8 cellular contexts compared by ENCODE assay signal in the genomic region with DNA sequence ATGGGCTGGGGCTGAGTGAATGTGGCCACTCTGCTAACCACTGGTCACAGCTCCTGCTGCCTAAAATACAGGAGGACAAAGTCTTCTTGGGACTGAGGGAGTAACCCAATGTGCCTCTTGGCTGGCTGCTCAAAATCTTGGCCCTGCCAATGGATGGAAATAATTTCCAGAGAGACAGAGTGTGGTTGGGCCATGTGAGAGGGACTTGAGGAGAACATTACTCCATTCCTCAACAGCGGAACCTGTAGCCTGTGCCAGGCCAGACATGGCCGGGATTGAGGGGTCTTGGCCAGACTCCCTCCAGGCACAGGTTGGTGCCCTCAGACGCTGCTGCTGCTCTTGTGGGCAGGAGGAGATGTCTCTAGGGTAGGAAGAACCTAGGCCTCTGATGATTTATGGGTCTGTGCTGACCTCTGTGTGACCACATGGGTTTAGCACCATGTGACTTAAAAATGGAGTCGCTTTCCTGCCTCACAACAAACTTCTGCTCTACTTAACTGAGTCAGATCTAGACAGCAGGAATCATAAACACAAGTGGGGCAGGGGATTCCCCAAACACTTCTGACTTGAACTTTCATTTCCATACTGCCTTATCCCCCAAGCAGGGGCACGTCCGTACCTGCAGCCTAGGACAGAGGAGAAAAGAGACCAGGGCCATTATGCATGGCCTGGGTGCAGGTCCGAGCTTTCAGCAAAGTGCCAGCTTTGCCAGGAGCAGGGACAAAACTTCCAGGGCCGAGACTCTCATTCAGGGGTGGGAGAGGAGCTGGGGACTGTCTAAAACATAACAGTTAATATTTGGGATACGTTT.
DNase-seq lines count a peak whose midpoint lies in the region; ATAC-seq and TF ChIP-seq lines count a peak whose summit lies in the region.

No MANE protein-coding gene starts in this region.

- POLR2A ChIA-PET in naive thymus-derived CD4-positive, alpha-beta T cell (lab: Charles Lee) = interaction anchor here (0.8 to 17.1 kb wide), 4 partner anchors 9 to 131 kb away, joined by 3 to 547 read pairs (median 32); no protein-coding TSS in a partner anchor

- DNase-seq in activated gamma-delta T cell treated with anti-CD3 and anti-CD28 coated beads, Interleukin-2, amount 50 U/mL, for 16 hours (ENCODE audit: low read depth) = peak; percentile 36
- no peak for DNase-seq in activated gamma-delta T cell treated with Interleukin-2 at 50 U/mL for 16 hours
- DNase-seq in ascending aorta (ENCODE audit: low spot score in 2 of 2) = no peak
- DNase-seq in naive thymus-derived CD4-positive, alpha-beta T cell = peak in 6 of 9 donors; percentile 31 to 59 (median 48)
- no peak for DNase-seq in SK-N-DZ (ENCODE audit: low spot score)
- DNase-seq in cortex of kidney (lab: John Stamatoyannopoulos, UW) = no peak
- no peak for DNase-seq in NOMO-1 treated with dmso at 0.1 percent for 144 hours (lab: John Stamatoyannopoulos, UW; ENCODE audit: unreplicated experiment)

- H3K4me3 ChIP-seq in ascending aorta = no peak overlapping the region
- no peak overlapping the region for H3K4me3 ChIP-seq in naive thymus-derived CD4-positive, alpha-beta T cell (ENCODE audit: low read length)

- peaks cover 0 to 1% (median 0%) of the 10 kb centered on the region in 11 donors for H3K9me3 Mint-ChIP-seq in naive thymus-derived CD4-positive, alpha-beta T cell

- peaks cover 14 to 48% of the 10 kb centered on the region in 2 donors for H3K4me1 ChIP-seq in ascending aorta
- H3K4me1 ChIP-seq in naive thymus-derived CD4-positive, alpha-beta T cell (ENCODE audit: control insufficient read depth in 2 of 2, insufficient read depth in 2 of 2, low read length in 2 of 2) = peaks cover 20 to 73% of the 10 kb centered on the region in 2 donors

- intact Hi-C loops in ascending aorta (cut with DNase I) = no loop called here
- intact Hi-C loops in naive thymus-derived CD4-positive, alpha-beta T cell (cut with micrococcal nuclease) = loop anchor here (1.0 to 2.0 kb wide), 3 partner anchors 7 to 132 kb away; no protein-coding TSS in a partner anchor

- peak overlapping the region; percentile 73 to 86 for H3K27ac ChIP-seq in ascending aorta
- H3K27ac ChIP-seq in naive thymus-derived CD4-positive, alpha-beta T cell (ENCODE audit: low read depth, low read length) = peak overlapping the region; percentile 61

- H3K27me3 Mint-ChIP-seq in naive thymus-derived CD4-positive, alpha-beta T cell = no peaks in the 10 kb centered on the region

- TF ChIP-seq CTCF in ascending aorta (IDR thresholded peaks at IDR 0.05) = no peak

- ATAC-seq in HG03432 (IDR thresholded peaks at IDR 0.05; ENCODE audit: unreplicated experiment) = peak; percentile 87
- peak; percentile 78 for ATAC-seq in naive thymus-derived CD4-positive, alpha-beta T cell

- H3K27ac Mint-ChIP-seq in naive thymus-derived CD4-positive, alpha-beta T cell = peak overlapping the region; percentile 86 to 98 (median 94)

- peaks cover 0 to 5% of the 10 kb centered on the region in 2 donors for H3K36me3 ChIP-seq in ascending aorta
- H3K36me3 ChIP-seq in naive thymus-derived CD4-positive, alpha-beta T cell (ENCODE audit: control insufficient read depth in 2 of 3, insufficient read depth in 3 of 3, low read length in 3 of 3) = peaks cover 0 to 4% (median 0%) of the 10 kb centered on the region in 3 experiments

- H3K4me3 Mint-ChIP-seq in naive thymus-derived CD4-positive, alpha-beta T cell = peak overlapping the region; percentile 52 to 89 (median 78)

- CTCF ChIA-PET in naive thymus-derived CD4-positive, alpha-beta T cell (lab: Charles Lee) = interaction anchor here (0.9 to 6.6 kb wide), 8 partner anchors 8 to 131 kb away, joined by 3 to 47 read pairs (median 5); no protein-coding TSS in a partner anchor

- H3K36me3 Mint-ChIP-seq in naive thymus-derived CD4-positive, alpha-beta T cell = peaks cover 0 to 11% (median 0%) of the 10 kb centered on the region in 5 donors

- H3K4me1 Mint-ChIP-seq in naive thymus-derived CD4-positive, alpha-beta T cell = peaks cover 77 to 99% (median 97%) of the 10 kb centered on the region in 7 donors

- H3K9me3 ChIP-seq in ascending aorta = no peaks in the 10 kb centered on the region
- H3K9me3 ChIP-seq in naive thymus-derived CD4-positive, alpha-beta T cell (ENCODE audit: control insufficient read depth in 2 of 3, low read length in 3 of 3) = no peaks in the 10 kb centered on the region

- no peaks in the 10 kb centered on the region for H3K27me3 ChIP-seq in ascending aorta
- no peaks in the 10 kb centered on the region for H3K27me3 ChIP-seq in naive thymus-derived CD4-positive, alpha-beta T cell (ENCODE audit: control insufficient read depth in 2 of 2, insufficient read depth in 2 of 2, low read length in 2 of 2)

Comparison
In these comparisons a context has a peak if more than half of its experiments do, and no peak if none do; other contexts are left out.
1. DNase-seq: peak in activated gamma-delta T cell treated with anti-CD3 and anti-CD28 coated beads, Interleukin-2, amount 50 U/mL, for 16 hours (single experiment) and naive thymus-derived CD4-positive, alpha-beta T cell (6 of 9); none in activated gamma-delta T cell treated with Interleukin-2 at 50 U/mL for 16 hours (single experiment), ascending aorta (0 of 2), SK-N-DZ (single experiment), cortex of kidney (single experiment) and NOMO-1 treated with dmso at 0.1 percent for 144 hours (single experiment).